3 cellular contexts compared by ENCODE assay signal in genomic region chr4:74130843-74131242, GRCh38. TPM values are rescaled to one million over a fixed set of nuclear protein-coding genes. Genes with fewer than 3 reads are reported as not detected.
"Had no signal": no experiment of that assay in that cellular context is flagged by ENCODE, and none has a peak within 500 bp of the region (broad histone marks: within the 10 kb centered on the region; RNA-seq: fewer than 3 reads in every experiment).

No MANE protein-coding gene starts in this region.

RNA-seq across cellular contexts. Expression of gene CXCL2, which starts 31.8 kb away (rescaled TPM):
- total RNA-seq: HT1080 had no signal
- polyA plus RNA-seq: HepG2, IgD-negative memory B cell had no signal
